ENCODE assay signal across 13 cellular contexts in genomic region chr6:147287869-147288271, GRCh38.
DNase-seq lines count a peak whose midpoint lies in the region; ATAC-seq, FAIRE-seq and TF ChIP-seq lines count a peak whose summit lies in the region.
"Had no signal": no experiment of that assay in that cellular context is flagged by ENCODE, and none has a peak within 500 bp of the region (broad histone marks: within the 10 kb centered on the region; RNA-seq: fewer than 3 reads in every experiment).

No MANE protein-coding gene starts in this region.

- H3K4me1 Mint-ChIP-seq in immature natural killer cell, result peaks cover 17 to 22% of the 10 kb centered on the region in 2 donors

- no peaks in the 10 kb centered on the region for H3K79me2 ChIP-seq in PC-3 (ENCODE audit: low read length)

- no peak overlapping the region for H3K9ac ChIP-seq in PC-3 (ENCODE audit: low read length)

- H3K9me2 ChIP-seq in PC-3 (replicated peaks; ENCODE audit: low read length), result no peaks in the 10 kb centered on the region

- peak; percentile 73 for ATAC-seq in PC-3
- ATAC-seq: activated CD8-positive, alpha-beta memory T cell treated with anti-CD3 and anti-CD28 coated beads, Interleukin-2, amount 10 ng/mL, durations not matched to agents 7 days and 5 days; T-cell had no signal

- H3K4me3 ChIP-seq in PC-3 (ENCODE audit: low read length), result no peak overlapping the region
- H3K4me3 ChIP-seq: coronary artery had no signal

- no TSS peak for BruUV-seq in PC-3 (replicated peaks; lab: Mats Ljungman, UMichigan)

- peak overlapping the region; percentile 66 for H2AFZ ChIP-seq in PC-3 (ENCODE audit: low read length)

- TF ChIP-seq POLR2A in GM12891 (IDR thresholded peaks at IDR 0.05; ENCODE audit: low read depth, low read length), result no peak

- H3K4me1 ChIP-seq in PC-3 (ENCODE audit: insufficient read depth, low read length), result peaks cover 25% of the 10 kb centered on the region

- intact Hi-C loops in PC-3 (cut with micrococcal nuclease), result loop anchor here (10.0 kb wide), 1 partner anchor 83 kb away; the partner anchor contains the start of gene STXBP5

- CTCF ChIA-PET in PC-3 (lab: Charles Lee), result no interaction called here

- POLR2A ChIA-PET in PC-3 (lab: Charles Lee; ENCODE audit: unreplicated experiment), result no interaction called here

- FAIRE-seq in GM12891 (lab: Jason Lieb, UNC), result no peak

- H3K27ac ChIP-seq in PC-3 (ENCODE audit: low read length), result peak overlapping the region; percentile 59
- H3K27ac ChIP-seq: coronary artery, HL-60 had no signal

- H3K36me3 Mint-ChIP-seq in immature natural killer cell, result peaks cover 0 to 16% (median 4%) of the 10 kb centered on the region in 3 donors

- no peaks in the 10 kb centered on the region for H3F3A ChIP-seq in PC-3 (ENCODE audit: low read length, unreplicated experiment)

- DNase-seq in Daoy (ENCODE audit: low read depth) (peak; percentile 63), PC-3 (peak; percentile 66), dermis microvascular lymphatic vessel endothelial cell (ENCODE audit: low read depth in 2 of 2) (peak; percentile 29 to 85), myocyte (ENCODE audit: low read depth) (peak; percentile 57), immature natural killer cell (no peak), GM12891 (ENCODE audit: insufficient read length, low spot score) (no peak), NCI-H524 (lab: John Stamatoyannopoulos, UW) (no peak)
- DNase-seq in activated naive CD4-positive, alpha-beta T cell (lab: John Stamatoyannopoulos, UW), result no peak
- DNase-seq: activated CD8-positive, alpha-beta memory T cell treated with anti-CD3 and anti-CD28 coated beads, Interleukin-2, amount 10 ng/mL, durations not matched to agents 7 days and 5 days; NCI-H345; T-cell had no signal

- H4K20me1 ChIP-seq in PC-3 (ENCODE audit: low read length), result no peaks in the 10 kb centered on the region

- no peak overlapping the region for H3K27ac Mint-ChIP-seq in immature natural killer cell
- H3K27ac Mint-ChIP-seq: activated CD8-positive, alpha-beta memory T cell treated with anti-CD3 and anti-CD28 coated beads, Interleukin-2, amount 10 ng/mL, durations not matched to agents 7 days and 5 days; T-cell had no signal

- no peaks in the 10 kb centered on the region for H3K9me3 ChIP-seq in PC-3 (ENCODE audit: low read length)

- H3K4me3 Mint-ChIP-seq in immature natural killer cell, result no peak overlapping the region
- H3K4me3 Mint-ChIP-seq: activated CD8-positive, alpha-beta memory T cell treated with anti-CD3 and anti-CD28 coated beads, Interleukin-2, amount 10 ng/mL, durations not matched to agents 7 days and 5 days; T-cell had no signal

- no peaks in the 10 kb centered on the region for H3K36me3 ChIP-seq in PC-3 (ENCODE audit: low read depth, low read length)

- H3K4me2 ChIP-seq in PC-3 (ENCODE audit: low read length), result peak overlapping the region; percentile 27; the same call in 1 of the 2 replicates

- H3K9me3 Mint-ChIP-seq in immature natural killer cell, result no peaks in the 10 kb centered on the region
- H3K9me3 Mint-ChIP-seq: T-cell had no signal

- TF ChIP-seq CTCF in PC-3 (conservative IDR thresholded peaks at IDR 0.05; ENCODE audit: low read depth, low read length), result no peak

- H3K27me3 Mint-ChIP-seq in immature natural killer cell (ENCODE audit: low read depth in 3 of 3), result no peaks in the 10 kb centered on the region
- H3K27me3 Mint-ChIP-seq: activated CD8-positive, alpha-beta memory T cell treated with anti-CD3 and anti-CD28 coated beads, Interleukin-2, amount 10 ng/mL, durations not matched to agents 7 days and 5 days; T-cell had no signal

- no peaks in the 10 kb centered on the region for H3K27me3 ChIP-seq in PC-3 (ENCODE audit: low read length)

TF ChIP-seq in GM12891, 5 proteins besides CTCF, POLR2A, EP300 and RAD21:
- TF ChIP-seq TAF1 (IDR thresholded peaks at IDR 0.05; ENCODE audit: low read depth, low read length) (no peak), SPI1 (IDR thresholded peaks at IDR 0.05; ENCODE audit: low read depth, low read length) (no peak), PAX5 (IDR thresholded peaks at IDR 0.05; ENCODE audit: insufficient read depth, low read length, severe bottlenecking) (no peak), POU2F2 (IDR thresholded peaks at IDR 0.05; ENCODE audit: low read depth, low read length) (no peak), POLR2AphosphoS5 (IDR thresholded peaks at IDR 0.05; ENCODE audit: low read depth, low read length) (no peak)

Comparison
In these comparisons a context has a peak if more than half of its experiments do, and no peak if none do; other contexts are left out.
1. DNase-seq: peak in Daoy (single experiment), PC-3 (single experiment), dermis microvascular lymphatic vessel endothelial cell (2 of 2) and myocyte (single experiment); none in activated naive CD4-positive, alpha-beta T cell (0 of 4), immature natural killer cell (0 of 3), GM12891 (single experiment) and NCI-H524 (0 of 2).